In genomic region chr11:65410936-65411680, GRCh38 we compare ENCODE assay signal across 20 cellular contexts. TPM values are rescaled to one million over a fixed set of nuclear protein-coding genes. Genes with fewer than 3 reads are reported as not detected.
DNase-seq lines count a peak whose midpoint lies in the region; ATAC-seq and TF ChIP-seq lines count a peak whose summit lies in the region.
"Had no signal": no experiment of that assay in that cellular context is flagged by ENCODE, and none has a peak within 500 bp of the region (broad histone marks: within the 10 kb centered on the region; RNA-seq: fewer than 3 reads in every experiment).

No MANE protein-coding gene starts in this region.

- no peak overlapping the region for H3K4me2 ChIP-seq in mammary epithelial cell (ENCODE audit: insufficient read depth, low read depth, low read length)
- H3K4me2 ChIP-seq: SK-N-SH had no signal

- dilution Hi-C loops in mammary epithelial cell (cut with HindIII; ENCODE audit: low sequenced_read_pairs) = loop anchor here (5.0 kb wide), 1 partner anchor 59 kb away; the partner anchor contains the start of gene TIGD3

- no peaks in the 10 kb centered on the region for H3K36me3 ChIP-seq in breast epithelium
- peaks cover 11% of the 10 kb centered on the region for H3K36me3 ChIP-seq in mammary epithelial cell (ENCODE audit: insufficient read depth, low read length)
- peaks cover 71% of the 10 kb centered on the region for H3K36me3 ChIP-seq in lower lobe of right lung
- H3K36me3 ChIP-seq in suprapubic skin = peaks cover 67% of the 10 kb centered on the region

- TF ChIP-seq POLR2A in breast epithelium (IDR thresholded peaks at IDR 0.05) (no peak), suprapubic skin (IDR thresholded peaks at IDR 0.05) (no peak)

- TF ChIP-seq CTCF in breast epithelium (IDR thresholded peaks at IDR 0.05) (no peak), mammary epithelial cell (conservative IDR thresholded peaks at IDR 0.05 in 1 of 2, IDR thresholded peaks at IDR 0.05 in 1 of 2; ENCODE audit: extremely low read depth in 1 of 2, insufficient read depth in 1 of 2, low read depth in 1 of 2, low read length in 2 of 2) (no peak), chondrocyte (IDR thresholded peaks at IDR 0.05) (no peak), lower lobe of right lung (IDR thresholded peaks at IDR 0.05) (no peak), suprapubic skin (IDR thresholded peaks at IDR 0.05) (no peak)

- BruUV-seq in mammary epithelial cell (replicated peaks; lab: Mats Ljungman, UMichigan) = no TSS peak

- H3K4me3 ChIP-seq in breast epithelium (no peak overlapping the region), mammary epithelial cell (replicated peaks in 1 of 3; ENCODE audit: insufficient read depth in 1 of 3, low read depth in 2 of 3, low read length in 3 of 3) (no peak overlapping the region), lower lobe of right lung (no peak overlapping the region), suprapubic skin (no peak overlapping the region)
- H3K4me3 ChIP-seq: cardiac muscle cell, heart right ventricle had no signal

- no peaks in the 10 kb centered on the region for H4K20me1 ChIP-seq in mammary epithelial cell (ENCODE audit: insufficient read depth, low read length)

- in situ Hi-C loops in mammary epithelial cell (cut with MboI; ENCODE audit: low sequenced_read_pairs in 2 of 2) = no loop called here

- H3K27me3 ChIP-seq in breast epithelium (no peaks in the 10 kb centered on the region), mammary epithelial cell (ENCODE audit: insufficient read depth, low read length) (no peaks in the 10 kb centered on the region), lower lobe of right lung (ENCODE audit: low read depth) (no peaks in the 10 kb centered on the region), suprapubic skin (no peaks in the 10 kb centered on the region)
- H3K27me3 ChIP-seq: cardiac muscle cell, heart right ventricle, neutrophil had no signal

- intact Hi-C loops in breast epithelium (cut with DNase I; ENCODE audit: low total_unique reads) = no loop called here
- intact Hi-C loops in mammary epithelial cell (cut with micrococcal nuclease) = no loop called here
- intact Hi-C loops in lower lobe of right lung (cut with DNase I) = no loop called here

- no peaks in the 10 kb centered on the region for H3K9me3 Mint-ChIP-seq in chondrocyte (ENCODE audit: low read depth)
- H3K9me3 Mint-ChIP-seq: activated B cell treated with CpG ODN at 0.5 μM for 24 hours; activated CD4-positive, alpha-beta memory T cell treated with anti-CD3 and anti-CD28 coated beads for 36 hours; dendritic cell treated with granulocyte-macrophage colony-stimulating factor and Interleukin-4, amounts not matched to agents 40 ng/mL and 50 ng/mL, for 4 days; type B pancreatic cell had no signal

- H3K4me1 Mint-ChIP-seq in chondrocyte (ENCODE audit: low read depth) = peaks cover 9% of the 10 kb centered on the region

- no peak overlapping the region for H3K27ac Mint-ChIP-seq in chondrocyte (ENCODE audit: unreplicated experiment)
- H3K27ac Mint-ChIP-seq: activated B cell treated with CpG ODN at 0.5 μM for 24 hours; activated CD4-positive, alpha-beta memory T cell treated with anti-CD3 and anti-CD28 coated beads for 36 hours; dendritic cell treated with granulocyte-macrophage colony-stimulating factor and Interleukin-4, amounts not matched to agents 40 ng/mL and 50 ng/mL, for 4 days; type B pancreatic cell had no signal

- DNase-seq in breast epithelium (ENCODE audit: low spot score in 2 of 2) (no peak), mammary epithelial cell (no peak), chondrocyte (ENCODE audit: low spot score) (peak; percentile 74), lower lobe of right lung (peak; percentile 45), suprapubic skin (ENCODE audit: low spot score in 2 of 2) (peak; percentile 57 to 77), NCI-H146 (lab: John Stamatoyannopoulos, UW) (no peak), DMS114 treated with DMSO at 0.1 percent for 48 hours (lab: John Stamatoyannopoulos, UW; ENCODE audit: unreplicated experiment) (no peak), NCI-H524 treated with DMSO at 0.1 percent for 48 hours (lab: John Stamatoyannopoulos, UW) (no peak)
- DNase-seq: activated B cell treated with CpG ODN at 0.5 μM for 24 hours; activated CD4-positive, alpha-beta memory T cell treated with anti-CD3 and anti-CD28 coated beads for 36 hours; heart right ventricle; NCI-H2107; NCI-H510A treated with DMSO at 0.1 percent for 48 hours; NK-92 treated with Interleukin-12 subunit alpha and Interleukin-12 subunit beta, amount 100 ng/mL, for 24 hours; SK-N-SH; stimulated activated CD4-positive, alpha-beta T cell treated with anti-CD3 and anti-CD28 coated beads, Interleukin-12 subunit alpha, Interleukin-12 subunit beta, amount 100 ng/mL, for 4 hours had no signal

- H3K4me3 Mint-ChIP-seq in chondrocyte (ENCODE audit: unreplicated experiment) = no peak overlapping the region
- H3K4me3 Mint-ChIP-seq: activated B cell treated with CpG ODN at 0.5 μM for 24 hours; activated CD4-positive, alpha-beta memory T cell treated with anti-CD3 and anti-CD28 coated beads for 36 hours; dendritic cell treated with granulocyte-macrophage colony-stimulating factor and Interleukin-4, amounts not matched to agents 40 ng/mL and 50 ng/mL, for 4 days; type B pancreatic cell had no signal

- no peak overlapping the region for H3K9ac ChIP-seq in mammary epithelial cell (ENCODE audit: insufficient read depth, low read length)
- H3K9ac ChIP-seq: SK-N-SH had no signal

- WGBS in mammary epithelial cell (ENCODE audit: low coverage, missing lambda C conversion rate) = 100% methylated on average over 5 of the region's 29 CpGs
- WGBS in suprapubic skin = 91% methylated on average over 8 of the region's 29 CpGs

- CTCF ChIA-PET in mammary epithelial cell (lab: Charles Lee; ENCODE audit: low non-redundant PET) = no interaction called here

- no peak for ATAC-seq in lower lobe of right lung

- no peaks in the 10 kb centered on the region for H3K27me3 Mint-ChIP-seq in chondrocyte (ENCODE audit: low read depth)
- H3K27me3 Mint-ChIP-seq: activated B cell treated with CpG ODN at 0.5 μM for 24 hours; activated CD4-positive, alpha-beta memory T cell treated with anti-CD3 and anti-CD28 coated beads for 36 hours; dendritic cell treated with granulocyte-macrophage colony-stimulating factor and Interleukin-4, amounts not matched to agents 40 ng/mL and 50 ng/mL, for 4 days; type B pancreatic cell had no signal

- peaks cover 5% of the 10 kb centered on the region for H3K36me3 Mint-ChIP-seq in chondrocyte (ENCODE audit: low read depth)

- TF ChIP-seq EP300 in suprapubic skin (IDR thresholded peaks at IDR 0.05) = no peak

- H3K9me3 ChIP-seq in breast epithelium (no peaks in the 10 kb centered on the region), mammary epithelial cell (replicated peaks; ENCODE audit: insufficient read depth, low read length) (no peaks in the 10 kb centered on the region), lower lobe of right lung (no peaks in the 10 kb centered on the region), suprapubic skin (no peaks in the 10 kb centered on the region)
- H3K9me3 ChIP-seq: heart right ventricle, neutrophil, SK-N-SH had no signal

- H3K79me2 ChIP-seq in mammary epithelial cell (ENCODE audit: insufficient read depth, low read length) = no peaks in the 10 kb centered on the region

- peaks cover 0 to 4% of the 10 kb centered on the region in 2 donors for H3K4me1 ChIP-seq in breast epithelium
- peaks cover 6% of the 10 kb centered on the region for H3K4me1 ChIP-seq in mammary epithelial cell (ENCODE audit: insufficient read depth, low read length)
- peaks cover 8% of the 10 kb centered on the region for H3K4me1 ChIP-seq in lower lobe of right lung
- peaks cover 26% of the 10 kb centered on the region for H3K4me1 ChIP-seq in suprapubic skin

- H2AFZ ChIP-seq in mammary epithelial cell (ENCODE audit: low read depth, low read length) = no peak overlapping the region

- H3K27ac ChIP-seq in breast epithelium (peak overlapping the region; percentile 79 to 80), mammary epithelial cell (ENCODE audit: insufficient read depth, low read depth, low read length) (no peak overlapping the region), lower lobe of right lung (no peak overlapping the region), suprapubic skin (no peak overlapping the region)
- H3K27ac ChIP-seq: cardiac muscle cell, neutrophil had no signal

RNA-seq across cellular contexts. Expression of gene NEAT1, which starts 11.5 kb away (rescaled TPM):
- total RNA-seq in breast epithelium = 100 to 1,000 TPM; 323 to 391 (median 351) TPM
- 100 to 1,000 TPM; 364 to 775 TPM for total RNA-seq in mammary epithelial cell
- 20.1 TPM for polyA plus RNA-seq in mammary epithelial cell
- polyA minus RNA-seq in mammary epithelial cell = 98.8 TPM
- total RNA-seq in chondrocyte = 333 to 440 TPM (median 377 TPM) in 3 replicates
- 980 TPM for total RNA-seq in lower lobe of right lung
- total RNA-seq in suprapubic skin = 1,000 to 10,000 TPM in 1 of 4 donors, 100 to 1,000 TPM in 3; 336 to 2,041 (median 481) TPM

RNA-seq across cellular contexts. Expression of gene FRMD8, which starts 24.7 kb away (rescaled TPM):
- 10 to 100 TPM; 22.9 to 57.0 (median 49.0) TPM for total RNA-seq in breast epithelium
- total RNA-seq in mammary epithelial cell = 10 to 100 TPM; 43.4 to 74.8 TPM
- polyA plus RNA-seq in mammary epithelial cell = 34.0 TPM
- polyA minus RNA-seq in mammary epithelial cell = 43.2 TPM
- 43.6 to 49.6 TPM (median 45.5 TPM) in 3 replicates for total RNA-seq in chondrocyte
- 22.6 TPM for total RNA-seq in lower lobe of right lung
- total RNA-seq in suprapubic skin = 100 to 1,000 TPM in 1 of 4 donors, 10 to 100 TPM in 3; 56.2 to 107 (median 81.5) TPM

RNA-seq across cellular contexts. Expression of gene SLC25A45, which starts 28.7 kb away (rescaled TPM):
- total RNA-seq in breast epithelium = 1 to 10 TPM; 5.4 to 9.1 (median 6.6) TPM
- total RNA-seq in mammary epithelial cell = 1 to 10 TPM in 1 of 2 donors, under 1 TPM in 1; 0.50 to 2.4 TPM
- 0.28 TPM for polyA plus RNA-seq in mammary epithelial cell
- 2.0 TPM for polyA minus RNA-seq in mammary epithelial cell
- total RNA-seq in chondrocyte = 11.7 to 14.4 TPM (median 13.1 TPM) in 3 replicates
- 13.0 TPM for total RNA-seq in lower lobe of right lung
- 1 to 10 TPM; 3.9 to 6.2 (median 4.7) TPM for total RNA-seq in suprapubic skin

RNA-seq across cellular contexts. Expression of gene TIGD3, which starts 56.6 kb away (rescaled TPM):
- total RNA-seq in breast epithelium = 1 to 10 TPM in 1 of 3 donors, under 1 TPM in 1, not detected in 1; 0.29 to 1.3 TPM
- total RNA-seq in mammary epithelial cell = not detected
- 0.03 TPM for polyA plus RNA-seq in mammary epithelial cell
- not detected for polyA minus RNA-seq in mammary epithelial cell
- total RNA-seq in chondrocyte = 0.10 to 0.18 TPM in 2 of 3 replicates, not detected in the other
- 0.18 TPM for total RNA-seq in lower lobe of right lung
- under 1 TPM in 3 of 4 donors, not detected in 1; 0.32 to 0.76 (median 0.64) TPM for total RNA-seq in suprapubic skin

Comparison
In these comparisons a context has a peak if more than half of its experiments do, and no peak if none do; other contexts are left out.
1. H3K27ac ChIP-seq: peak in breast epithelium (2 of 2); none in mammary epithelial cell (single experiment), lower lobe of right lung (single experiment) and suprapubic skin (single experiment).
2. DNase-seq: peak in chondrocyte (single experiment), lower lobe of right lung (single experiment) and suprapubic skin (2 of 2); none in breast epithelium (0 of 2), mammary epithelial cell (single experiment), NCI-H146 (single experiment), DMS114 treated with DMSO at 0.1 percent for 48 hours (single experiment) and NCI-H524 treated with DMSO at 0.1 percent for 48 hours (single experiment).